In genomic region chr12:56499452-56499851, GRCh38 we compare ENCODE assay signal across 3 cellular contexts. TPM values are rescaled to one million over a fixed set of nuclear protein-coding genes. Genes with fewer than 3 reads are reported as not detected.
"Had no signal": no experiment of that assay in that cellular context is flagged by ENCODE, and none has a peak within 500 bp of the region (broad histone marks: within the 10 kb centered on the region; RNA-seq: fewer than 3 reads in every experiment).

No MANE protein-coding gene starts in this region.

RNA-seq across cellular contexts. Expression of gene MIP, which starts 45.0 kb away (rescaled TPM):
- total RNA-seq: GM23338, H1, IMR-90 had no signal
- polyA plus RNA-seq: IMR-90 had no signal
